In genomic region chr10:31318854-31319601, GRCh38 we compare ENCODE assay signal across 1 cellular context.
TF ChIP-seq lines count a peak whose summit lies in the region.

TSS of gene ZEB1 (plus strand) at chr10:31319216. CDS start at chr10:31319235, 19 bp downstream.

TF ChIP-seq in HepG2, 621 proteins besides CTCF, POLR2A, EP300 and RAD21 (continued from another document and continues in another):
- no peak for TF ChIP-seq ZBTB1 (CRISPR knock-in tag; IDR thresholded peaks at IDR 0.05; ENCODE audit: borderline replicate concordance)
- no peak for TF ChIP-seq ZNF720 (CRISPR knock-in tag; IDR thresholded peaks at IDR 0.05)
- no peak for TF ChIP-seq RBAK (CRISPR knock-in tag; IDR thresholded peaks at IDR 0.05)
- TF ChIP-seq NFRKB (IDR thresholded peaks at IDR 0.05): no peak
- TF ChIP-seq REXO4 (CRISPR knock-in tag; IDR thresholded peaks at IDR 0.05; ENCODE audit: borderline replicate concordance): no peak
- TF ChIP-seq IKZF4 (CRISPR knock-in tag; IDR thresholded peaks at IDR 0.05; ENCODE audit: borderline replicate concordance, low read depth, not compliant biosample characterization): no peak
- TF ChIP-seq EHMT2 (IDR thresholded peaks at IDR 0.05; ENCODE audit: borderline replicate concordance, low read depth, low read length): no peak
- TF ChIP-seq TP53 (CRISPR knock-in tag; conservative IDR thresholded peaks at IDR 0.05): no peak
- no peak for TF ChIP-seq ZNF776 (CRISPR knock-in tag; IDR thresholded peaks at IDR 0.05)
- no peak for TF ChIP-seq ZNF446 (CRISPR knock-in tag; IDR thresholded peaks at IDR 0.05)
- no peak; the same call in 1 of the 2 replicates for TF ChIP-seq MYPOP (CRISPR knock-in tag; IDR thresholded peaks at IDR 0.05)
- no peak for TF ChIP-seq CREM (IDR thresholded peaks at IDR 0.05)
- TF ChIP-seq CREM (CRISPR knock-in tag; IDR thresholded peaks at IDR 0.05): no peak
- no peak for TF ChIP-seq ZNF20 (CRISPR knock-in tag; IDR thresholded peaks at IDR 0.05)
- no peak for TF ChIP-seq SMARCE1 (IDR thresholded peaks at IDR 0.05; ENCODE audit: borderline replicate concordance)
- TF ChIP-seq ZNF644 (CRISPR knock-in tag; IDR thresholded peaks at IDR 0.05; ENCODE audit: low read depth): no peak
- TF ChIP-seq GATA4 (IDR thresholded peaks at IDR 0.05; ENCODE audit: borderline replicate concordance, low read depth): no peak; the same call in 1 of the 2 replicates
- no peak for TF ChIP-seq ZSCAN29 (CRISPR knock-in tag; conservative IDR thresholded peaks at IDR 0.05)
- TF ChIP-seq SIX1 (CRISPR knock-in tag; IDR thresholded peaks at IDR 0.05; ENCODE audit: borderline replicate concordance): no peak
- TF ChIP-seq PCBP2 (optimal IDR thresholded peaks at IDR 0.05; ENCODE audit: low read depth, low read length, poor library complexity, severe bottlenecking): no peak
- TF ChIP-seq PHF5A (CRISPR knock-in tag; IDR thresholded peaks at IDR 0.05; ENCODE audit: low read depth, unreplicated experiment): no peak
- TF ChIP-seq, protein P1, sequence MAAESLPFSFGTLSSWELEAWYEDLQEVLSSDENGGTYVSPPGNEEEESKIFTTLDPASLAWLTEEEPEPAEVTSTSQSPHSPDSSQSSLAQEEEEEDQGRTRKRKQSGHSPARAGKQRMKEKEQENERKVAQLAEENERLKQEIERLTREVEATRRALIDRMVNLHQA (CRISPR knock-in tag; IDR thresholded peaks at IDR 0.05): no peak
- TF ChIP-seq ZSCAN22 (CRISPR knock-in tag; IDR thresholded peaks at IDR 0.05): no peak
- no peak for TF ChIP-seq ZNF326 (CRISPR knock-in tag; IDR thresholded peaks at IDR 0.05; ENCODE audit: borderline replicate concordance)
- TF ChIP-seq NFIC (IDR thresholded peaks at IDR 0.05; ENCODE audit: low read length): no peak
- TF ChIP-seq, protein P2, sequence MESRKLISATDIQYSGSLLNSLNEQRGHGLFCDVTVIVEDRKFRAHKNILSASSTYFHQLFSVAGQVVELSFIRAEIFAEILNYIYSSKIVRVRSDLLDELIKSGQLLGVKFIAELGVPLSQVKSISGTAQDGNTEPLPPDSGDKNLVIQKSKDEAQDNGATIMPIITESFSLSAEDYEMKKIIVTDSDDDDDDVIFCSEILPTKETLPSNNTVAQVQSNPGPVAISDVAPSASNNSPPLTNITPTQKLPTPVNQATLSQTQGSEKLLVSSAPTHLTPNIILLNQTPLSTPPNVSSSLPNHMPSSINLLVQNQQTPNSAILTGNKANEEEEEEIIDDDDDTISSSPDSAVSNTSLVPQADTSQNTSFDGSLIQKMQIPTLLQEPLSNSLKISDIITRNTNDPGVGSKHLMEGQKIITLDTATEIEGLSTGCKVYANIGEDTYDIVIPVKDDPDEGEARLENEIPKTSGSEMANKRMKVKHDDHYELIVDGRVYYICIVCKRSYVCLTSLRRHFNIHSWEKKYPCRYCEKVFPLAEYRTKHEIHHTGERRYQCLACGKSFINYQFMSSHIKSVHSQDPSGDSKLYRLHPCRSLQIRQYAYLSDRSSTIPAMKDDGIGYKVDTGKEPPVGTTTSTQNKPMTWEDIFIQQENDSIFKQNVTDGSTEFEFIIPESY (CRISPR knock-in tag; IDR thresholded peaks at IDR 0.05): no peak
- no peak for TF ChIP-seq ZNF883 (CRISPR knock-in tag; IDR thresholded peaks at IDR 0.05; ENCODE audit: not compliant biosample characterization)
- TF ChIP-seq ZNF3 (CRISPR knock-in tag; IDR thresholded peaks at IDR 0.05): no peak
- no peak for TF ChIP-seq GTF3A (CRISPR knock-in tag; conservative IDR thresholded peaks at IDR 0.05)
- no peak for TF ChIP-seq ZNF83 (CRISPR knock-in tag; IDR thresholded peaks at IDR 0.05; ENCODE audit: borderline replicate concordance)
- no peak for TF ChIP-seq KDM6A (CRISPR knock-in tag; IDR thresholded peaks at IDR 0.05; ENCODE audit: low read depth)
- TF ChIP-seq, protein P3, sequence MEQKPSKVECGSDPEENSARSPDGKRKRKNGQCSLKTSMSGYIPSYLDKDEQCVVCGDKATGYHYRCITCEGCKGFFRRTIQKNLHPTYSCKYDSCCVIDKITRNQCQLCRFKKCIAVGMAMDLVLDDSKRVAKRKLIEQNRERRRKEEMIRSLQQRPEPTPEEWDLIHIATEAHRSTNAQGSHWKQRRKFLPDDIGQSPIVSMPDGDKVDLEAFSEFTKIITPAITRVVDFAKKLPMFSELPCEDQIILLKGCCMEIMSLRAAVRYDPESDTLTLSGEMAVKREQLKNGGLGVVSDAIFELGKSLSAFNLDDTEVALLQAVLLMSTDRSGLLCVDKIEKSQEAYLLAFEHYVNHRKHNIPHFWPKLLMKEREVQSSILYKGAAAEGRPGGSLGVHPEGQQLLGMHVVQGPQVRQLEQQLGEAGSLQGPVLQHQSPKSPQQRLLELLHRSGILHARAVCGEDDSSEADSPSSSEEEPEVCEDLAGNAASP (CRISPR knock-in tag; IDR thresholded peaks at IDR 0.05; ENCODE audit: borderline replicate concordance): no peak
- no peak for TF ChIP-seq TRIM24 (CRISPR knock-in tag; IDR thresholded peaks at IDR 0.05)
- no peak for TF ChIP-seq ZFAT (CRISPR knock-in tag; conservative IDR thresholded peaks at IDR 0.05)
- TF ChIP-seq ZNF451 (CRISPR knock-in tag; IDR thresholded peaks at IDR 0.05): no peak
- TF ChIP-seq ZFY (CRISPR knock-in tag; IDR thresholded peaks at IDR 0.05): peak; percentile 48
- no peak for TF ChIP-seq ZNF431 (CRISPR knock-in tag; IDR thresholded peaks at IDR 0.05; ENCODE audit: borderline replicate concordance, low read depth)
- TF ChIP-seq NCOR1 (IDR thresholded peaks at IDR 0.05; ENCODE audit: borderline replicate concordance, low read length): no peak
- TF ChIP-seq HNRNPUL1 (IDR thresholded peaks at IDR 0.05; ENCODE audit: low read depth, low read length): no peak
- no peak for TF ChIP-seq ZNF710 (CRISPR knock-in tag; IDR thresholded peaks at IDR 0.05; ENCODE audit: borderline replicate concordance)
- TF ChIP-seq TBX2 (CRISPR knock-in tag; IDR thresholded peaks at IDR 0.05; ENCODE audit: borderline replicate concordance): no peak
- TF ChIP-seq ZNF362 (CRISPR knock-in tag; IDR thresholded peaks at IDR 0.05; ENCODE audit: borderline replicate concordance): no peak
- no peak for TF ChIP-seq GPBP1L1 (CRISPR knock-in tag; IDR thresholded peaks at IDR 0.05)
- TF ChIP-seq, protein P4, sequence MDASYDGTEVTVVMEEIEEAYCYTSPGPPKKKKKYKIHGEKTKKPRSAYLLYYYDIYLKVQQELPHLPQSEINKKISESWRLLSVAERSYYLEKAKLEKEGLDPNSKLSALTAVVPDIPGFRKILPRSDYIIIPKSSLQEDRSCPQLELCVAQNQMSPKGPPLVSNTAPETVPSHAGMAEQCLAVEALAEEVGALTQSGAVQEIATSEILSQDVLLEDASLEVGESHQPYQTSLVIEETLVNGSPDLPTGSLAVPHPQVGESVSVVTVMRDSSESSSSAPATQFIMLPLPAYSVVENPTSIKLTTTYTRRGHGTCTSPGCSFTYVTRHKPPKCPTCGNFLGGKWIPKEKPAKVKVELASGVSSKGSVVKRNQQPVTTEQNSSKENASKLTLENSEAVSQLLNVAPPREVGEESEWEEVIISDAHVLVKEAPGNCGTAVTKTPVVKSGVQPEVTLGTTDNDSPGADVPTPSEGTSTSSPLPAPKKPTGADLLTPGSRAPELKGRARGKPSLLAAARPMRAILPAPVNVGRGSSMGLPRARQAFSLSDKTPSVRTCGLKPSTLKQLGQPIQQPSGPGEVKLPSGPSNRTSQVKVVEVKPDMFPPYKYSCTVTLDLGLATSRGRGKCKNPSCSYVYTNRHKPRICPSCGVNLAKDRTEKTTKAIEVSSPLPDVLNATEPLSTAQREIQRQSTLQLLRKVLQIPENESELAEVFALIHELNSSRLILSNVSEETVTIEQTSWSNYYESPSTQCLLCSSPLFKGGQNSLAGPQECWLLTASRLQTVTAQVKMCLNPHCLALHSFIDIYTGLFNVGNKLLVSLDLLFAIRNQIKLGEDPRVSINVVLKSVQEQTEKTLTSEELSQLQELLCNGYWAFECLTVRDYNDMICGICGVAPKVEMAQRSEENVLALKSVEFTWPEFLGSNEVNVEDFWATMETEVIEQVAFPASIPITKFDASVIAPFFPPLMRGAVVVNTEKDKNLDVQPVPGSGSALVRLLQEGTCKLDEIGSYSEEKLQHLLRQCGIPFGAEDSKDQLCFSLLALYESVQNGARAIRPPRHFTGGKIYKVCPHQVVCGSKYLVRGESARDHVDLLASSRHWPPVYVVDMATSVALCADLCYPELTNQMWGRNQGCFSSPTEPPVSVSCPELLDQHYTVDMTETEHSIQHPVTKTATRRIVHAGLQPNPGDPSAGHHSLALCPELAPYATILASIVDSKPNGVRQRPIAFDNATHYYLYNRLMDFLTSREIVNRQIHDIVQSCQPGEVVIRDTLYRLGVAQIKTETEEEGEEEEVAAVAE (CRISPR knock-in tag; IDR thresholded peaks at IDR 0.05; ENCODE audit: borderline replicate concordance): no peak
- TF ChIP-seq KMT2A (CRISPR knock-in tag; IDR thresholded peaks at IDR 0.05): peak; percentile 25; the same call in 1 of the 2 replicates
- no peak for TF ChIP-seq FOXK2 (IDR thresholded peaks at IDR 0.05)
- no peak for TF ChIP-seq SMC3 (IDR thresholded peaks at IDR 0.05; ENCODE audit: low read length)
- TF ChIP-seq E2F5 (CRISPR knock-in tag; conservative IDR thresholded peaks at IDR 0.05): no peak; the same call in 1 of the 2 replicates
- no peak for TF ChIP-seq ETS1 (CRISPR knock-in tag; IDR thresholded peaks at IDR 0.05)
- TF ChIP-seq ZNF256 (CRISPR knock-in tag; conservative IDR thresholded peaks at IDR 0.05): no peak
- TF ChIP-seq HHEX (CRISPR knock-in tag; IDR thresholded peaks at IDR 0.05): no peak
- TF ChIP-seq NFE2 (CRISPR knock-in tag; IDR thresholded peaks at IDR 0.05): no peak
- no peak for TF ChIP-seq NFKBIZ (CRISPR knock-in tag; IDR thresholded peaks at IDR 0.05)
- TF ChIP-seq ZNF678 (CRISPR knock-in tag; IDR thresholded peaks at IDR 0.05): no peak
